In genomic region chr17:51164911-51165679, GRCh38 we compare ENCODE assay signal across 8 cellular contexts. TPM values are rescaled to one million over a fixed set of nuclear protein-coding genes. Genes with fewer than 3 reads are reported as not detected.
DNase-seq lines count a peak whose midpoint lies in the region; ATAC-seq, FAIRE-seq and TF ChIP-seq lines count a peak whose summit lies in the region.

No MANE protein-coding gene starts in this region.

- intact Hi-C loops in kidney (cut with DNase I): no loop called here

- H3K27ac Mint-ChIP-seq in activated naive CD8-positive, alpha-beta T cell: peak overlapping the region; percentile 97

- ATAC-seq in HG02588 (IDR thresholded peaks at IDR 0.05; ENCODE audit: unreplicated experiment): no peak

- peaks cover 69% of the 10 kb centered on the region for H3K36me3 ChIP-seq in BE2C
- peaks cover 8 to 13% of the 10 kb centered on the region in 2 donors for H3K36me3 ChIP-seq in kidney (ENCODE audit: control insufficient read depth in 1 of 2, insufficient read depth in 2 of 2, low read length in 2 of 2)

- peak overlapping the region; percentile 93 for H3K4me3 Mint-ChIP-seq in activated naive CD8-positive, alpha-beta T cell

- H3K9ac ChIP-seq in kidney (ENCODE audit: low read length in 2 of 2): peak overlapping the region in 1 of 2 donors; percentile 99

- no peaks in the 10 kb centered on the region for H3K27me3 ChIP-seq in BE2C

- no peaks in the 10 kb centered on the region for H3K4me1 ChIP-seq in BE2C
- H3K4me1 ChIP-seq in kidney (ENCODE audit: control insufficient read depth in 1 of 2, insufficient read depth in 1 of 2, low read depth in 1 of 2, low read length in 2 of 2): peaks cover 0 to 7% of the 10 kb centered on the region in 2 donors

- H3K4me3 ChIP-seq in BE2C (ENCODE audit: low read depth, low read length): peak overlapping the region; percentile 94
- peak overlapping the region; percentile 96 to 98 for H3K4me3 ChIP-seq in kidney (ENCODE audit: low read length in 2 of 2)

- no peaks in the 10 kb centered on the region for H3K27me3 Mint-ChIP-seq in activated naive CD8-positive, alpha-beta T cell

- H3K36me3 Mint-ChIP-seq in activated naive CD8-positive, alpha-beta T cell: peaks cover 20% of the 10 kb centered on the region

- H3K4me1 Mint-ChIP-seq in activated naive CD8-positive, alpha-beta T cell (ENCODE audit: low read depth): peaks cover 32% of the 10 kb centered on the region

- TF ChIP-seq CTCF in BE2C (IDR thresholded peaks at IDR 0.05; ENCODE audit: low read depth, low read length) (no peak), kidney (IDR thresholded peaks at IDR 0.05; ENCODE audit: borderline replicate concordance, extremely low read depth, insufficient read depth) (no peak)

- no peaks in the 10 kb centered on the region for H3K9me3 Mint-ChIP-seq in activated naive CD8-positive, alpha-beta T cell (ENCODE audit: low read depth)

- H3K27ac ChIP-seq in kidney (ENCODE audit: low read depth in 2 of 2, low read length in 2 of 2) (peak overlapping the region; percentile 89 to 97), temporal lobe (ENCODE audit: low read depth, low read length) (peak overlapping the region; percentile 95)

- DNase-seq in BE2C (peak; percentile 69), HTR-8/SVneo (ENCODE audit: insufficient read length, low spot score) (no peak), kidney (no peak), mesenteric fat pad (ENCODE audit: low spot score) (no peak), EL (no peak)

- FAIRE-seq in HTR-8/SVneo (lab: Jason Lieb, UNC): peak; percentile 77
- no peak for FAIRE-seq in kidney (lab: Jason Lieb, UNC)

- H3K9me3 ChIP-seq in BE2C (no peaks in the 10 kb centered on the region), kidney (ENCODE audit: control insufficient read depth in 1 of 2, low read length in 2 of 2) (no peaks in the 10 kb centered on the region)

RNA-seq across cellular contexts. Expression of gene NME2, which starts 1.1 kb away (rescaled TPM):
- 799 TPM for polyA plus RNA-seq in BE2C (2012; ENCODE audit: insufficient read depth, insufficient read length, low read depth)
- total RNA-seq in kidney (412 TPM), temporal lobe (125 TPM), mesenteric fat pad (508 TPM)
- polyA plus RNA-seq in kidney (ENCODE audit: insufficient read depth, low read depth, low replicate concordance): 736 TPM

RNA-seq across cellular contexts. Expression of gene NME1, which starts 11.7 kb away (rescaled TPM):
- 506 TPM for polyA plus RNA-seq in BE2C (2012; ENCODE audit: insufficient read depth, insufficient read length, low read depth)
- total RNA-seq in kidney (55.9 TPM), temporal lobe (37.6 TPM), mesenteric fat pad (118 TPM)
- 112 TPM for polyA plus RNA-seq in kidney (ENCODE audit: insufficient read depth, low read depth, low replicate concordance)

RNA-seq across cellular contexts. Expression of gene SPAG9, which starts 44.4 kb away (rescaled TPM):
- 47.6 TPM for polyA plus RNA-seq in BE2C (2012; ENCODE audit: insufficient read depth, insufficient read length, low read depth)
- total RNA-seq in kidney (93.3 TPM), temporal lobe (213 TPM), mesenteric fat pad (99.6 TPM)
- polyA plus RNA-seq in kidney (ENCODE audit: insufficient read depth, low read depth, low replicate concordance): 15.4 TPM
